Comparison of ENCODE assay signal across 8 cellular contexts in the genomic region with DNA sequence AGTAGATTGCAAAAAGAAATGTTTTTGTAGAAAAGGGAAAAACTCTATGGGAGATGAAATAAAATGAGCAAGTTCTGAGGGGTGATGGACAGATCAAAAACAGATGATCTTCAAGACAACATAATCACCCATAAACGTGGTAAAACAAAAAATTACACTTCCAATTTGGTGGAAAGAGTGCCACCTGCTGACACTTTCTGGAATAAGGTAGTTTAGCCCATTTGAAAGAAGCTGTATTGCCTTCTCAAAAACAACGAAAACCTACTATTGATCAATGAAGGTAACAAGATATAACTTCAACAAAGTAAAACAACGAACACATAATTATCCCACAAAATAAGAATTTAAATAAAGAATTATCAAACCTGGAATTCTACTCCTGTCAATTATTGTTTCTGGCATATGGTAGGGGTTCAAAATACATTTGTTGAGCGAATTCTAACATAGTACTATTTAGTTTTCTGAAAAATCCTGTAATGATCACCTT. TPM values are rescaled to one million over a fixed set of nuclear protein-coding genes. Genes with fewer than 3 reads are reported as not detected.
DNase-seq lines count a peak whose midpoint lies in the region; ATAC-seq, FAIRE-seq and TF ChIP-seq lines count a peak whose summit lies in the region.

No MANE protein-coding gene starts in this region.

- DNase-seq in NCI-H1105 treated with DMSO at 0.1 percent for 48 hours (lab: John Stamatoyannopoulos, UW) (peak; percentile 27), WERI-Rb-1 (peak; percentile 19), dedifferentiated amniotic fluid mesenchymal stem cell (ENCODE audit: extremely low spot score) (peak; percentile 75), upper lobe of left lung (no peak), NCI-H226 (no peak)
- DNase-seq in naive thymus-derived CD8-positive, alpha-beta T cell = peak; percentile 13 to 76 (median 57)

- H3K36me3 Mint-ChIP-seq in naive thymus-derived CD8-positive, alpha-beta T cell = peaks cover 0 to 13% (median 5%) of the 10 kb centered on the region in 3 donors

- FAIRE-seq in A204.1 (lab: Jason Lieb, UNC) (peak; percentile 93), G401.6 (lab: Jason Lieb, UNC) (peak; percentile 96)

- H3K36me3 ChIP-seq in WERI-Rb-1 (no peaks in the 10 kb centered on the region), upper lobe of left lung (peaks cover 0 to 4% (median 0%) of the 10 kb centered on the region in 4 donors)

- H3K27ac ChIP-seq in WERI-Rb-1 (no peak overlapping the region), upper lobe of left lung (no peak overlapping the region)

- POLR2A ChIA-PET in naive thymus-derived CD8-positive, alpha-beta T cell (lab: Charles Lee) = interaction anchor here (1.5 kb wide), 1 partner anchor 173 kb away, joined by 6 read pairs; the partner anchor contains the start of genes HELQ and MRPS18C

- no peak for TF ChIP-seq EP300 in upper lobe of left lung (IDR thresholded peaks at IDR 0.05)

- peaks cover 20 to 56% (median 35%) of the 10 kb centered on the region in 4 donors for H3K4me1 Mint-ChIP-seq in naive thymus-derived CD8-positive, alpha-beta T cell

- peaks cover 14 to 28% (median 15%) of the 10 kb centered on the region in 4 donors for H3K4me1 ChIP-seq in upper lobe of left lung

- H3K9me3 Mint-ChIP-seq in naive thymus-derived CD8-positive, alpha-beta T cell = no peaks in the 10 kb centered on the region

- TF ChIP-seq CTCF in WERI-Rb-1 (IDR thresholded peaks at IDR 0.05; ENCODE audit: low read depth, low read length) (peak; percentile 41), upper lobe of left lung (IDR thresholded peaks at IDR 0.05) (peak; percentile 40 to 68 (median 57))

- no peak for ATAC-seq in naive thymus-derived CD8-positive, alpha-beta T cell
- no peak for ATAC-seq in upper lobe of left lung (ENCODE audit: low FRiP score in 2 of 2)

- H3K4me3 ChIP-seq in WERI-Rb-1 (ENCODE audit: low read depth, low read length) (no peak overlapping the region), upper lobe of left lung (no peak overlapping the region)

- WGBS in upper lobe of left lung, 2 donors = 28 to 32% methylated on average over 4 of the region's 4 CpGs

- TF ChIP-seq POLR2A in upper lobe of left lung (IDR thresholded peaks at IDR 0.05) = no peak

- peak overlapping the region in 6 of 10 donors; percentile 6 to 60 (median 28) for H3K4me3 Mint-ChIP-seq in naive thymus-derived CD8-positive, alpha-beta T cell

- H3K27ac Mint-ChIP-seq in naive thymus-derived CD8-positive, alpha-beta T cell = peak overlapping the region in 6 of 10 donors; percentile 10 to 67 (median 35)

- H3K9me3 ChIP-seq in WERI-Rb-1 (ENCODE audit: severe bottlenecking) (no peaks in the 10 kb centered on the region), upper lobe of left lung (no peaks in the 10 kb centered on the region)

- no peaks in the 10 kb centered on the region for H3K27me3 Mint-ChIP-seq in naive thymus-derived CD8-positive, alpha-beta T cell

- H3K27me3 ChIP-seq in WERI-Rb-1 (ENCODE audit: insufficient read depth, low read depth, severe bottlenecking) (no peaks in the 10 kb centered on the region), upper lobe of left lung (no peaks in the 10 kb centered on the region)

RNA-seq across cellular contexts. Expression of gene COQ2, which starts 2.5 kb away (rescaled TPM):
- total RNA-seq in naive thymus-derived CD8-positive, alpha-beta T cell = 1 to 10 TPM; 5.3 to 5.9 TPM
- polyA plus RNA-seq in naive thymus-derived CD8-positive, alpha-beta T cell = 1 to 10 TPM; 5.0 to 8.1 (median 5.2) TPM
- total RNA-seq in upper lobe of left lung = 10 to 100 TPM in 5 of 6 donors, 1 to 10 TPM in 1; 8.8 to 18.8 (median 15.1) TPM

RNA-seq across cellular contexts. Expression of gene HPSE, which starts 52.6 kb away (rescaled TPM):
- total RNA-seq in naive thymus-derived CD8-positive, alpha-beta T cell = 1 to 10 TPM; 5.0 to 5.3 TPM
- polyA plus RNA-seq in naive thymus-derived CD8-positive, alpha-beta T cell = 1 to 10 TPM; 2.5 to 3.4 (median 2.9) TPM
- 1 to 10 TPM; 2.1 to 9.1 (median 5.2) TPM for total RNA-seq in upper lobe of left lung

Comparison
In these comparisons a context has a peak if more than half of its experiments do, and no peak if none do; other contexts are left out.
1. DNase-seq: peak in NCI-H1105 treated with DMSO at 0.1 percent for 48 hours (single experiment), WERI-Rb-1 (single experiment), dedifferentiated amniotic fluid mesenchymal stem cell (single experiment) and naive thymus-derived CD8-positive, alpha-beta T cell (10 of 10); none in upper lobe of left lung (0 of 2) and NCI-H226 (single experiment).